In genomic region chr11:67274768-67275605, GRCh38 we compare ENCODE assay signal across 12 cellular contexts. TPM values are rescaled to one million over a fixed set of nuclear protein-coding genes. Genes with fewer than 3 reads are reported as not detected.
DNase-seq lines count a peak whose midpoint lies in the region; ATAC-seq, FAIRE-seq and TF ChIP-seq lines count a peak whose summit lies in the region.
"Had no signal": no experiment of that assay in that cellular context is flagged by ENCODE, and none has a peak within 500 bp of the region (broad histone marks: within the 10 kb centered on the region; RNA-seq: fewer than 3 reads in every experiment).

No MANE protein-coding gene starts in this region.

- H3K27ac Mint-ChIP-seq in activated T-helper 17 cell treated with anti-CD3 and anti-CD28 coated beads, Interleukin-2, amount 50 U/mL, for 72 hours, result peak overlapping the region; percentile 83
- peak overlapping the region; percentile 97 to 99 (median 98) for H3K27ac Mint-ChIP-seq in immature natural killer cell

- no peak for DNase-seq in HL-60 (ENCODE audit: low read depth in 1 of 2, low spot score in 1 of 2)
- DNase-seq in immature natural killer cell, result no peak
- DNase-seq in small intestine, result no peak
- DNase-seq in DMS 273 treated with DMSO at 0.1 percent for 48 hours (lab: John Stamatoyannopoulos, UW), result no peak
- no peak for DNase-seq in GM20000 (ENCODE audit: low spot score)
- DNase-seq in NOMO-1 (lab: John Stamatoyannopoulos, UW; ENCODE audit: unreplicated experiment in 2 of 2), result no peak
- DNase-seq: NCI-H1694 treated with DMSO at 0.1 percent for 48 hours, retina had no signal

- H3K9me3 Mint-ChIP-seq in activated T-helper 17 cell treated with anti-CD3 and anti-CD28 coated beads, Interleukin-2, amount 50 U/mL, for 72 hours, result no peaks in the 10 kb centered on the region
- no peaks in the 10 kb centered on the region for H3K9me3 Mint-ChIP-seq in immature natural killer cell

- peak overlapping the region; percentile 100 for H3K27ac ChIP-seq in HL-60 (replicated peaks)
- H3K27ac ChIP-seq in small intestine (ENCODE audit: low read depth in 1 of 2, low read length in 1 of 2), result peak overlapping the region; percentile 42 to 43

- no peaks in the 10 kb centered on the region for H3K27me3 Mint-ChIP-seq in activated T-helper 17 cell treated with anti-CD3 and anti-CD28 coated beads, Interleukin-2, amount 50 U/mL, for 72 hours
- peaks cover 21 to 56% (median 26%) of the 10 kb centered on the region in 3 donors for H3K27me3 Mint-ChIP-seq in immature natural killer cell (ENCODE audit: low read depth in 3 of 3)

- FAIRE-seq in small intestine (lab: Jason Lieb, UNC), result no peak
- FAIRE-seq: astrocyte, G401.6 had no signal

- no peak overlapping the region for H3K4me3 ChIP-seq in HL-60 (replicated peaks; ENCODE audit: insufficient read depth, low read length)
- no peak overlapping the region for H3K4me3 ChIP-seq in small intestine (ENCODE audit: low read depth in 1 of 2, low read length in 2 of 2)

- H3K27me3 ChIP-seq in HL-60 (ENCODE audit: insufficient read depth, poor library complexity, severe bottlenecking) (no peaks in the 10 kb centered on the region), small intestine (ENCODE audit: control insufficient read depth in 2 of 2, insufficient read depth in 2 of 2, low read length in 2 of 2) (no peaks in the 10 kb centered on the region)

- H3K9me3 ChIP-seq in small intestine (ENCODE audit: control insufficient read depth, low read depth), result no peaks in the 10 kb centered on the region

- peaks cover 3 to 9% of the 10 kb centered on the region in 2 donors for H3K4me1 ChIP-seq in small intestine (ENCODE audit: control insufficient read depth in 2 of 2, insufficient read depth in 1 of 2, low read depth in 1 of 2, low read length in 1 of 2)

- peaks cover 3 to 7% of the 10 kb centered on the region in 2 donors for H3K36me3 ChIP-seq in small intestine (ENCODE audit: control insufficient read depth in 2 of 2, insufficient read depth in 2 of 2, low read length in 2 of 2)

- H3K4me3 Mint-ChIP-seq in activated T-helper 17 cell treated with anti-CD3 and anti-CD28 coated beads, Interleukin-2, amount 50 U/mL, for 72 hours, result peak overlapping the region; percentile 99
- H3K4me3 Mint-ChIP-seq in immature natural killer cell, result peak overlapping the region; percentile 69 to 88 (median 87)

- H3K4me1 Mint-ChIP-seq in activated T-helper 17 cell treated with anti-CD3 and anti-CD28 coated beads, Interleukin-2, amount 50 U/mL, for 72 hours, result peaks cover 33% of the 10 kb centered on the region
- H3K4me1 Mint-ChIP-seq in immature natural killer cell, result peaks cover 93 to 96% of the 10 kb centered on the region in 2 donors

- WGBS in small intestine, 3 donors, result 63 to 81% (median 70%) methylated on average over 30 to 35 of the region's 35 CpGs

- TF ChIP-seq CTCF in HL-60 (IDR thresholded peaks at IDR 0.05; ENCODE audit: insufficient read depth, low read length), result no peak
- no peak for TF ChIP-seq CTCF in GM20000 (IDR thresholded peaks at IDR 0.05; ENCODE audit: extremely low read depth, missing control alignments)

- no peak for ATAC-seq in activated T-helper 17 cell treated with anti-CD3 and anti-CD28 coated beads, Interleukin-2, amount 50 U/mL, for 72 hours (replicated peaks)
- ATAC-seq in GM18861 (IDR thresholded peaks at IDR 0.05; ENCODE audit: unreplicated experiment), result no peak

- peaks cover 88% of the 10 kb centered on the region for H3K36me3 Mint-ChIP-seq in activated T-helper 17 cell treated with anti-CD3 and anti-CD28 coated beads, Interleukin-2, amount 50 U/mL, for 72 hours (ENCODE audit: low read depth)
- peaks cover 0 to 14% (median 4%) of the 10 kb centered on the region in 3 donors for H3K36me3 Mint-ChIP-seq in immature natural killer cell

RNA-seq across cellular contexts. Expression of gene GRK2, which starts 8.7 kb away (rescaled TPM):
- 100 to 1,000 TPM; 197 to 265 TPM for total RNA-seq in activated T-helper 17 cell treated with anti-CD3 and anti-CD28 coated beads, Interleukin-2, amount 50 U/mL, for 72 hours
- 10 to 100 TPM; 15.2 to 25.9 (median 22.9) TPM for polyA plus RNA-seq in immature natural killer cell
- 100 to 1,000 TPM in 2 of 3 donors, 10 to 100 TPM in 1; 97.4 to 153 (median 106) TPM for polyA plus RNA-seq in small intestine

RNA-seq across cellular contexts. Expression of gene ANKRD13D, which starts 14.1 kb away (rescaled TPM):
- total RNA-seq in activated T-helper 17 cell treated with anti-CD3 and anti-CD28 coated beads, Interleukin-2, amount 50 U/mL, for 72 hours, result 100 to 1,000 TPM; 102 to 137 TPM
- polyA plus RNA-seq in immature natural killer cell (10 to 100 TPM; 12.4 to 26.7 (median 14.2) TPM), small intestine (10 to 100 TPM in 2 of 3 donors, 1 to 10 TPM in 1; 7.8 to 24.1 (median 16.2) TPM)

RNA-seq across cellular contexts. Expression of gene SSH3, which starts 28.3 kb away (rescaled TPM):
- total RNA-seq in activated T-helper 17 cell treated with anti-CD3 and anti-CD28 coated beads, Interleukin-2, amount 50 U/mL, for 72 hours, result 10 to 100 TPM; 15.8 to 22.0 TPM
- polyA plus RNA-seq in immature natural killer cell (1 to 10 TPM; 1.1 to 4.8 (median 2.3) TPM), small intestine (10 to 100 TPM; 27.5 to 55.2 (median 29.7) TPM)

Comparison
In these comparisons a context has a peak if more than half of its experiments do, and no peak if none do; other contexts are left out.
1. RNA of gene SSH3, which starts 28.3 kb away (polyA plus RNA-seq): 27.5 to 55.2 TPM in small intestine; 1.1 to 4.8 TPM in immature natural killer cell; every median in the first group is over 4 times any median in the second.